In the genomic region with DNA sequence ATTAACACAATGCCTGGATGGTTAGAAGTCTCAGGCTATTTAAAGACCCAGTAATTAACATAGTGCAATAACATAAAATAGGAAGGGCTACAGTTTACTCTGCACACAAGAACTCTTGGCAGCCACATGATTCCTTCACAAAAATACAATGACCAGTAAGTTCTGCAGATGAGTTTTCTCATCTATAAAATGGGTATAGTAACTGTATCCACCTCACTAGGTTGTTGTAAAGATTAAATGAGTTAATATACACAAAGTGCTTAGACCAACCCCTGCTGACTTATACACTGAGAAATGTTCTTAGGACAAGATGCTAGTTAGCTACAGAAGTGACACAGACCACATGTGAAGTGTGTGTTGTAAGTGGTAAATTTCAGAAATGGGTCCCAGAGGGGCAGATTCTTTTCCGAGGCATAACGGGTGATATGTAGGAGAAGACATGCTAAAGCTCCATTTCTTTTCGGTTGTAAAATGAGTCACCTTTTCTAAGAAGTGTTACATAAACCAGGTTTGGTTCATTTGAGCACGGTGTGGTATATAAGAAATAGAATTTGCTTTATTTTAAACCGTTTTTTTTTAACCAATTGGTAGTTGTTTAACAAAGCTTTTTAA, we compare ENCODE assay signal across 11 cellular contexts.
DNase-seq lines count a peak whose midpoint lies in the region; ATAC-seq and TF ChIP-seq lines count a peak whose summit lies in the region.
"Had no signal": no experiment of that assay in that cellular context is flagged by ENCODE, and none has a peak within 500 bp of the region (broad histone marks: within the 10 kb centered on the region; RNA-seq: fewer than 3 reads in every experiment).

No MANE protein-coding gene starts in this region.

- ATAC-seq in HG02885 (IDR thresholded peaks at IDR 0.05; ENCODE audit: poor library complexity, unreplicated experiment): peak; percentile 41
- peak; percentile 19 to 29 for ATAC-seq in stimulated activated naive B cell treated with anti-CD40 and anti-IgM and Interleukin-4, amounts not matched to agents 10 μg/mL and 1 μg/mL and 100 μg/mL, for 72 hours (replicated peaks)

- no peaks in the 10 kb centered on the region for H3K9me3 Mint-ChIP-seq in activated naive CD4-positive, alpha-beta T cell treated with anti-CD3 and anti-CD28 coated beads for 36 hours
- peaks cover 0 to 3% of the 10 kb centered on the region in 2 donors for H3K9me3 Mint-ChIP-seq in stimulated activated naive B cell treated with anti-CD40 and anti-IgM and Interleukin-4, amounts not matched to agents 10 μg/mL and 1 μg/mL and 100 μg/mL, for 72 hours

- H2AFZ ChIP-seq in OCI-LY7 (ENCODE audit: low read length): no peak overlapping the region

- H3K4me3 Mint-ChIP-seq in activated naive CD4-positive, alpha-beta T cell treated with anti-CD3 and anti-CD28 coated beads for 36 hours: no peak overlapping the region
- peak overlapping the region in 1 of 2 donors; percentile 11 for H3K4me3 Mint-ChIP-seq in stimulated activated naive B cell treated with anti-CD40 and anti-IgM and Interleukin-4, amounts not matched to agents 10 μg/mL and 1 μg/mL and 100 μg/mL, for 72 hours

- CTCF ChIA-PET in activated naive CD4-positive, alpha-beta T cell treated with anti-CD3 and anti-CD28 coated beads for 36 hours (lab: Charles Lee): interaction anchor here (0.6 to 1.8 kb wide), 15 partner anchors 9 to 326 kb away, joined by 3 to 8 read pairs (median 4); no protein-coding TSS in a partner anchor
- CTCF ChIA-PET in OCI-LY7 (lab: Charles Lee; ENCODE audit: unreplicated experiment): interaction anchor here (0.6 to 1.1 kb wide), 2 partner anchors 12 to 21 kb away, joined by 3 to 9 read pairs; no protein-coding TSS in a partner anchor

- no peak overlapping the region for H3K9ac ChIP-seq in colonic mucosa (ENCODE audit: low read depth in 2 of 2, low read length in 2 of 2)

- intact Hi-C loops in activated naive CD4-positive, alpha-beta T cell treated with anti-CD3 and anti-CD28 coated beads for 36 hours (cut with micrococcal nuclease): loop anchor here (2.0 to 10.0 kb wide), 5 partner anchors 139 to 1771 kb away; a partner anchor contains a TSS
- intact Hi-C loops in OCI-LY7 (cut with micrococcal nuclease; ENCODE audit: unreplicated experiment) (no loop called here), colonic mucosa (cut with DNase I) (no loop called here)

- H3K4me3 ChIP-seq in OCI-LY7 (ENCODE audit: low read depth, low read length, poor library complexity, severe bottlenecking) (no peak overlapping the region), colonic mucosa (no peak overlapping the region)
- H3K4me3 ChIP-seq: MG63 had no signal

- no peak overlapping the region for H3K27ac ChIP-seq in OCI-LY7 (ENCODE audit: low read depth, low read length, poor library complexity, severe bottlenecking)
- no peak overlapping the region for H3K27ac ChIP-seq in colonic mucosa

- no peaks in the 10 kb centered on the region for H4K20me1 ChIP-seq in OCI-LY7 (ENCODE audit: insufficient read depth, low read length)

- H3K36me3 ChIP-seq in OCI-LY7 (ENCODE audit: insufficient read depth, low read length) (no peaks in the 10 kb centered on the region), colonic mucosa (no peaks in the 10 kb centered on the region)
- H3K36me3 ChIP-seq: MG63 had no signal

- no peaks in the 10 kb centered on the region for H3K27me3 Mint-ChIP-seq in activated naive CD4-positive, alpha-beta T cell treated with anti-CD3 and anti-CD28 coated beads for 36 hours (ENCODE audit: low read depth)
- H3K27me3 Mint-ChIP-seq in stimulated activated naive B cell treated with anti-CD40 and anti-IgM and Interleukin-4, amounts not matched to agents 10 μg/mL and 1 μg/mL and 100 μg/mL, for 72 hours: no peaks in the 10 kb centered on the region

- peak overlapping the region; percentile 80 for H3K27ac Mint-ChIP-seq in activated naive CD4-positive, alpha-beta T cell treated with anti-CD3 and anti-CD28 coated beads for 36 hours
- H3K27ac Mint-ChIP-seq in stimulated activated naive B cell treated with anti-CD40 and anti-IgM and Interleukin-4, amounts not matched to agents 10 μg/mL and 1 μg/mL and 100 μg/mL, for 72 hours: no peak overlapping the region

- H3K4me1 ChIP-seq in OCI-LY7 (ENCODE audit: insufficient read depth, low read length, poor library complexity, severe bottlenecking) (peaks cover 79% of the 10 kb centered on the region), colonic mucosa (no peaks in the 10 kb centered on the region)

- no peaks in the 10 kb centered on the region for H3K27me3 ChIP-seq in colonic mucosa
- H3K27me3 ChIP-seq: MG63 had no signal

- no peaks in the 10 kb centered on the region for H3K79me2 ChIP-seq in OCI-LY7 (ENCODE audit: insufficient read depth, low read depth, low read length)

- H3K36me3 Mint-ChIP-seq in activated naive CD4-positive, alpha-beta T cell treated with anti-CD3 and anti-CD28 coated beads for 36 hours (ENCODE audit: low read depth): no peaks in the 10 kb centered on the region
- H3K36me3 Mint-ChIP-seq in stimulated activated naive B cell treated with anti-CD40 and anti-IgM and Interleukin-4, amounts not matched to agents 10 μg/mL and 1 μg/mL and 100 μg/mL, for 72 hours: peaks cover 0 to 4% of the 10 kb centered on the region in 2 donors

- H3K9me2 ChIP-seq in OCI-LY7 (ENCODE audit: insufficient read depth, low read length): no peaks in the 10 kb centered on the region

- H3K4me1 Mint-ChIP-seq in activated naive CD4-positive, alpha-beta T cell treated with anti-CD3 and anti-CD28 coated beads for 36 hours (ENCODE audit: low read depth): peaks cover 73% of the 10 kb centered on the region
- peaks cover 49 to 79% of the 10 kb centered on the region in 2 donors for H3K4me1 Mint-ChIP-seq in stimulated activated naive B cell treated with anti-CD40 and anti-IgM and Interleukin-4, amounts not matched to agents 10 μg/mL and 1 μg/mL and 100 μg/mL, for 72 hours

- POLR2A ChIA-PET in OCI-LY7 (lab: Charles Lee): interaction anchor here (0.6 to 3.8 kb wide), 19 partner anchors 12 to 328 kb away, joined by 3 to 26 read pairs (median 4); no protein-coding TSS in a partner anchor

- BruUV-seq in OCI-LY7 (replicated peaks; lab: Mats Ljungman, UMichigan): no TSS peak

- H3K9me3 ChIP-seq in OCI-LY7 (ENCODE audit: low read length) (no peaks in the 10 kb centered on the region), colonic mucosa (no peaks in the 10 kb centered on the region)
- H3K9me3 ChIP-seq: MG63 had no signal

- TF ChIP-seq CTCF in OCI-LY7 (conservative IDR thresholded peaks at IDR 0.05; ENCODE audit: low read length) (no peak), colonic mucosa (IDR thresholded peaks at IDR 0.05) (no peak)

- H3K4me2 ChIP-seq in OCI-LY7 (ENCODE audit: low read length): peak overlapping the region; percentile 50

- DNase-seq in activated naive CD4-positive, alpha-beta T cell treated with anti-CD3 and anti-CD28 coated beads for 36 hours: peak; percentile 43
- DNase-seq in activated naive CD4-positive, alpha-beta T cell (lab: John Stamatoyannopoulos, UW): no peak
- DNase-seq in OCI-LY7 (ENCODE audit: low spot score) (no peak), NCI-H187 treated with DMSO at 0.1 percent for 48 hours (lab: John Stamatoyannopoulos, UW) (no peak), colonic mucosa (no peak), AML-193 (lab: John Stamatoyannopoulos, UW) (no peak)
- no peak for DNase-seq in stimulated activated naive B cell treated with anti-CD40 and anti-IgM and Interleukin-4, amounts not matched to agents 10 μg/mL and 1 μg/mL and 100 μg/mL, for 72 hours
- DNase-seq: MG63, small intestine, substantia nigra had no signal
